In the genomic region with DNA sequence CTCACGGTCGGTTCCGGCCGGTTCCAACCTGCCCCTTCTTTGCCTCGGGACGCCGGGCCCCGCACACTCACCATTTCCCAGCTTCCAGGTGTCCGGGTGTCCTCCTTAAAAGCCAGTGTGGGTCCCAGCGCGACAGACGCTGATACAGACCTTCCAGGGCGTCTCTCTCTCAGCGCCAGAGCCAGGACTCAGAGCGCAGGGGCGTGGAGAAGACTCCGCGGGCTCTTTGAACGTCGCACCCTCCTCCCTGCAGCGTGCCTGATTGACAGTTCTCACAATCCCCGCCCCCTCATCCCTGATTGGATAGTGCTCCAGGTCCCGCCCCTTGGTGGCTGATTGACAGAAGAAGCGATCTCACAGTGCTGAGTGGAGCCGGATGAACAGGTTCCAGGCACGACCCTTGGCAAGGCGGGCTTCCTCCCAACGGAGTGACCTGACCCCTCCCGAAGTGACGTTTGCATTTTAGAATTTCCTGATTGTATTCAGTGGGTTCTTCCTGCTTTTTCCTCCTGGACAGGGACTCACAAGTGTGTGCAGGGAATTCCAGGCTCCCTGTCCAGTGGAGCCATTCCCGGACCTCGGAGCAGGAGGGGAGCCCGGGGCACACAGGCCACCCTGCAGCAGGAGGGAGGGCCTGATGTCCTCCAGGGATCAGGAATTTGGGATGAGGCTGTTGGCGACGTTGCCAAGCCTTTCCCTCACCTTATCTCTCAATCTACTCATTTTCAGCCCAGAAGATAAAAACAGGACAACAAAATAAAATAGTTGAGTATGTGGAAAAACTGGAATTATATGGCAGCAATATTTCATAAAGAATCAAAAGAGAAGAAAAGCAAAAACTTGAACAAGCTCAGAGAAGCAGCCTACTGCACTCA, we compare ENCODE assay signal across 8 cellular contexts. TPM values are rescaled to one million over a fixed set of nuclear protein-coding genes. Genes with fewer than 3 reads are reported as not detected.
DNase-seq lines count a peak whose midpoint lies in the region; ATAC-seq and TF ChIP-seq lines count a peak whose summit lies in the region.

Gene ZNF823 (minus strand): TSS at position 201 of the 875 bp plus-strand sequence. CDS start 127 bp downstream, at position 74.

- peaks cover 22% of the 10 kb centered on the region for H3K4me1 Mint-ChIP-seq in activated naive CD8-positive, alpha-beta T cell treated with anti-CD3 and anti-CD28 coated beads for 36 hours

- peak within 1 kb of the TSS; percentile 94 for H2AFZ ChIP-seq in osteoblast (ENCODE audit: low read length)

- ATAC-seq in HG02610 (IDR thresholded peaks at IDR 0.05; ENCODE audit: unreplicated experiment) (peak; percentile 90), thoracic aorta (ENCODE audit: insufficient number of reproducible peaks, low FRiP score, low read depth) (peak; percentile 98)

- H4K20me1 ChIP-seq in osteoblast (ENCODE audit: insufficient read depth, low read length) = peaks cover 2% of the 10 kb centered on the region

- H3K27ac Mint-ChIP-seq in activated naive CD8-positive, alpha-beta T cell treated with anti-CD3 and anti-CD28 coated beads for 36 hours = peak within 1 kb of the TSS; percentile 87

- intact Hi-C loops in head of caudate nucleus (cut with DNase I) = no loop called here

- no peaks in the 10 kb centered on the region for H3K27me3 Mint-ChIP-seq in activated naive CD8-positive, alpha-beta T cell treated with anti-CD3 and anti-CD28 coated beads for 36 hours

- peak within 1 kb of the TSS; percentile 99 for H3K4me3 Mint-ChIP-seq in activated naive CD8-positive, alpha-beta T cell treated with anti-CD3 and anti-CD28 coated beads for 36 hours

- TF ChIP-seq CTCF in GM10266 (IDR thresholded peaks at IDR 0.05; ENCODE audit: control insufficient read depth, insufficient read depth, low read depth, missing control alignments) (no peak), osteoblast (IDR thresholded peaks at IDR 0.05; ENCODE audit: extremely low read depth, low read depth, low read length) (peak; percentile 3), thoracic aorta (IDR thresholded peaks at IDR 0.05) (no peak)

- H3K27me3 ChIP-seq in osteoblast (ENCODE audit: insufficient read depth, low read length) (no peaks in the 10 kb centered on the region), thoracic aorta (replicated peaks; ENCODE audit: insufficient read depth) (no peaks in the 10 kb centered on the region)

- H3K4me1 ChIP-seq in osteoblast (ENCODE audit: insufficient read depth, low read length) (peaks cover 13% of the 10 kb centered on the region), thoracic aorta (ENCODE audit: control insufficient read depth in 1 of 2, low read depth in 2 of 2) (peaks cover 12 to 24% of the 10 kb centered on the region in 2 donors)

- H3K9me3 ChIP-seq in osteoblast (ENCODE audit: low read depth, low read length) = no peaks in the 10 kb centered on the region
- H3K9me3 ChIP-seq in thoracic aorta = no peaks in the 10 kb centered on the region

- H3K36me3 ChIP-seq in osteoblast (ENCODE audit: insufficient read depth, low read length) (no peaks in the 10 kb centered on the region), thoracic aorta (no peaks in the 10 kb centered on the region)

- peaks cover 23% of the 10 kb centered on the region for H3K79me2 ChIP-seq in osteoblast (ENCODE audit: insufficient read depth, low read length)

- peak within 1 kb of the TSS; percentile 46 for H3K27ac ChIP-seq in osteoblast (ENCODE audit: low read depth, low read length)
- peak within 1 kb of the TSS; percentile 80 to 87 for H3K27ac ChIP-seq in thoracic aorta

- H3K36me3 Mint-ChIP-seq in activated naive CD8-positive, alpha-beta T cell treated with anti-CD3 and anti-CD28 coated beads for 36 hours = no peaks in the 10 kb centered on the region

- H3K4me3 ChIP-seq in osteoblast (ENCODE audit: insufficient read depth, low read length) = peak within 1 kb of the TSS; percentile 84
- H3K4me3 ChIP-seq in thoracic aorta = peak within 1 kb of the TSS; percentile 88

- DNase-seq in GM10266 (ENCODE audit: extremely low spot score) (peak; percentile 96), NCI-H1092 (lab: John Stamatoyannopoulos, UW) (peak; percentile 98), SKM-1 (lab: John Stamatoyannopoulos, UW; ENCODE audit: unreplicated experiment) (peak; percentile 95), head of caudate nucleus (peak; percentile 96 to 100 (median 99)), osteoblast (ENCODE audit: insufficient read length, low spot score, missing footprints) (peak; percentile 97), thoracic aorta (ENCODE audit: low spot score) (peak; percentile 98)
- DNase-seq in activated naive CD8-positive, alpha-beta T cell treated with anti-CD3 and anti-CD28 coated beads for 36 hours = peak; percentile 96

- peak within 1 kb of the TSS; percentile 93 for H3K4me2 ChIP-seq in osteoblast (ENCODE audit: insufficient read depth, low read length)

- no peaks in the 10 kb centered on the region for H3K9me3 Mint-ChIP-seq in activated naive CD8-positive, alpha-beta T cell treated with anti-CD3 and anti-CD28 coated beads for 36 hours

RNA-seq across cellular contexts. Expression of gene ZNF823, which starts in this region (rescaled TPM):
- 1 to 10 TPM; 2.2 to 3.6 TPM for total RNA-seq in activated naive CD8-positive, alpha-beta T cell treated with anti-CD3 and anti-CD28 coated beads for 36 hours
- total RNA-seq in osteoblast = 6.2 and 9.4 TPM in 2 replicates
- 10 to 100 TPM in 1 of 2 donors, 1 to 10 TPM in 1; 8.2 to 11.0 TPM for total RNA-seq in thoracic aorta

Comparison
In these comparisons a context has a peak if more than half of its experiments do, and no peak if none do; other contexts are left out.
1. Peak in every context shown above with its lines: DNase-seq, ATAC-seq, H3K4me3 ChIP-seq and H3K27ac ChIP-seq.